In the genomic region with DNA sequence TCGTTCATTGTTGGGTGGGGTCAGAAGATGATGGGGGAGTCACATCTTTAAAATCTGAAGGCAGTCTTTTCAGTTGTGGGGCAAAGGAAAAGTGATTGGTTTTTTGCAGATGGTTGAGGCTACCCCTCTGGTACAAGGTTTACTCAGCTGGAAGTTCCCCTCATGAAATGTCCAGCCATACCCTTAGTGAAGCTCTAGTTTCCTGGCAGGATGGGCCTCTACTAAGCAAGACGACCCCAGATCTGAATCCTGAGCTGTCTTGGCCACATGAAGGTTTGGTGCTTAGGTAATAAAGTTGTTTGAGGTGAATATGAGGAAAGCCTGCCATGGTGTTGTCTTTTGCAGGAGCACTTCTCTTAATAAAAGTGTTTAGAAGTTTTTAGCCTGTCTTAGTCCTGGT, we compare ENCODE assay signal across 34 cellular contexts. TPM values are rescaled to one million over a fixed set of nuclear protein-coding genes. Genes with fewer than 3 reads are reported as not detected.
"Had no signal": no experiment of that assay in that cellular context is flagged by ENCODE, and none has a peak within 500 bp of the region (broad histone marks: within the 10 kb centered on the region; RNA-seq: fewer than 3 reads in every experiment).

No MANE protein-coding gene starts in this region.

- H3K4me3 Mint-ChIP-seq: activated naive CD4-positive, alpha-beta T cell treated with anti-CD3 and anti-CD28 coated beads for 36 hours; activated naive CD8-positive, alpha-beta T cell treated with anti-CD3 and anti-CD28 coated beads, Interleukin-2, amount 50 U/mL, for 24 hours; activated T-cell treated with anti-CD3 and anti-CD28 coated beads, Interleukin-2, amount 50 U/mL, for 24 hours; effector memory CD8-positive, alpha-beta T cell; T-helper 17 cell had no signal

- ATAC-seq: activated CD4-positive, CD25-positive, alpha-beta regulatory T cell treated with anti-CD3 and anti-CD28 coated beads, Interleukin-2, amount 50 U/mL, for 24 hours; activated naive CD4-positive, alpha-beta T cell treated with anti-CD3 and anti-CD28 coated beads, Interleukin-2, amount 50 U/mL, for 72 hours; activated naive CD8-positive, alpha-beta T cell treated with anti-CD3 and anti-CD28 coated beads, Interleukin-2, amount 50 U/mL, for 24 hours; activated T-helper 17 cell treated with anti-CD3 and anti-CD28 coated beads, Interleukin-2, amount 50 U/mL, for 72 hours; body of pancreas; effector memory CD8-positive, alpha-beta T cell; foreskin keratinocyte; gastrocnemius medialis; heart left ventricle; T-helper 17 cell had no signal

- H3K27ac ChIP-seq: adrenal gland, body of pancreas, esophagus muscularis mucosa, foreskin keratinocyte, gastrocnemius medialis, heart left ventricle, WERI-Rb-1 had no signal

- H3K36me3 Mint-ChIP-seq: activated naive CD4-positive, alpha-beta T cell treated with anti-CD3 and anti-CD28 coated beads, Interleukin-2, amount 50 U/mL, for 72 hours had no signal

- H3K4me3 ChIP-seq: adrenal gland, body of pancreas, esophagus muscularis mucosa, gastrocnemius medialis, heart left ventricle had no signal

- H3K27me3 ChIP-seq: adrenal gland, body of pancreas, esophagus muscularis mucosa, foreskin keratinocyte, gastrocnemius medialis, heart left ventricle had no signal

- H3K36me3 ChIP-seq: adrenal gland, esophagus muscularis mucosa, gastrocnemius medialis, heart left ventricle, WERI-Rb-1 had no signal

- H3K9me3 Mint-ChIP-seq: activated B cell treated with CpG ODN at 0.5 μM for 24 hours; activated naive CD4-positive, alpha-beta T cell treated with anti-CD3 and anti-CD28 coated beads for 36 hours; activated naive CD8-positive, alpha-beta T cell treated with anti-CD3 and anti-CD28 coated beads, Interleukin-2, amount 50 U/mL, for 24 hours; activated T-cell treated with anti-CD3 and anti-CD28 coated beads, Interleukin-2, amount 50 U/mL, for 24 hours; activated T-cell treated with anti-CD3 and anti-CD28 coated beads, Interleukin-2, amount 50 U/mL, for 72 hours; activated T-helper 17 cell treated with anti-CD3 and anti-CD28 coated beads, Interleukin-2, amount 50 U/mL, for 72 hours; effector memory CD8-positive, alpha-beta T cell had no signal

- DNase-seq: activated B cell treated with CpG ODN at 0.5 μM for 24 hours; activated CD4-positive, alpha-beta T cell treated with anti-CD3 and anti-CD28 coated beads for 48 hours; activated CD4-positive, alpha-beta T cell treated with anti-CD3 and anti-CD28 coated beads, Interleukin-2, amount 50 U/mL, for 1 hour; activated CD4-positive, alpha-beta T cell treated with anti-CD3 and anti-CD28 coated beads, Interleukin-2, amount 50 U/mL, for 48 hours; activated CD8-positive, alpha-beta memory T cell treated with anti-CD3 and anti-CD28 coated beads, Interleukin-2, amount 50 U/mL, for 48 hours; activated effector memory CD4-positive, alpha-beta T cell treated with Interleukin-2 at 50 U/mL for 16 hours; activated gamma-delta T cell treated with Interleukin-2 at 50 U/mL for 16 hours; activated naive CD4-positive, alpha-beta T cell treated with anti-CD3 and anti-CD28 coated beads for 36 hours; activated naive CD8-positive, alpha-beta T cell treated with anti-CD3 and anti-CD28 coated beads, Interleukin-2, amount 50 U/mL, for 24 hours; activated T-cell treated with anti-CD3 and anti-CD28 coated beads for 4 hours; activated T-cell treated with anti-CD3 and anti-CD28 coated beads, Interleukin-2, amount 50 U/mL, for 24 hours; activated T-cell treated with anti-CD3 and anti-CD28 coated beads, Interleukin-2, amount 50 U/mL, for 72 hours; adrenal gland; amygdala; aorta; body of pancreas; caudate nucleus; cortex of kidney; dermis blood vessel endothelial cell; effector CD4-positive, alpha-beta T cell; effector memory CD8-positive, alpha-beta T cell; erythroblast; foreskin keratinocyte; gastrocnemius medialis; glutamatergic neuron; heart left ventricle; T-helper 17 cell; T1000; WERI-Rb-1 had no signal

- H3K27ac Mint-ChIP-seq: activated naive CD4-positive, alpha-beta T cell treated with anti-CD3 and anti-CD28 coated beads for 36 hours; activated naive CD8-positive, alpha-beta T cell treated with anti-CD3 and anti-CD28 coated beads, Interleukin-2, amount 50 U/mL, for 24 hours; activated T-cell treated with anti-CD3 and anti-CD28 coated beads, Interleukin-2, amount 50 U/mL, for 24 hours; activated T-cell treated with anti-CD3 and anti-CD28 coated beads, Interleukin-2, amount 50 U/mL, for 72 hours; effector memory CD8-positive, alpha-beta T cell had no signal

- H3K4me1 ChIP-seq: adrenal gland, body of pancreas, esophagus muscularis mucosa, foreskin keratinocyte, gastrocnemius medialis, heart left ventricle had no signal

- H3K27me3 Mint-ChIP-seq: activated B cell treated with CpG ODN at 0.5 μM for 24 hours; activated naive CD8-positive, alpha-beta T cell treated with anti-CD3 and anti-CD28 coated beads, Interleukin-2, amount 50 U/mL, for 24 hours; activated T-cell treated with anti-CD3 and anti-CD28 coated beads, Interleukin-2, amount 50 U/mL, for 24 hours; activated T-helper 17 cell treated with anti-CD3 and anti-CD28 coated beads, Interleukin-2, amount 50 U/mL, for 72 hours; effector memory CD8-positive, alpha-beta T cell; T-helper 17 cell had no signal

- H3K9me3 ChIP-seq: adrenal gland, body of pancreas, esophagus muscularis mucosa, gastrocnemius medialis, heart left ventricle had no signal

RNA-seq across cellular contexts. Expression of gene RPS4Y2, which starts 9.2 kb away (rescaled TPM):
- total RNA-seq: activated B cell treated with CpG ODN at 0.5 μM for 24 hours; activated naive CD4-positive, alpha-beta T cell treated with anti-CD3 and anti-CD28 coated beads for 36 hours; activated naive CD4-positive, alpha-beta T cell treated with anti-CD3 and anti-CD28 coated beads, Interleukin-2, amount 50 U/mL, for 72 hours; activated T-cell treated with anti-CD3 and anti-CD28 coated beads, Interleukin-2, amount 50 U/mL, for 72 hours; adrenal gland; aorta; body of pancreas; chondrocyte; dermis blood vessel endothelial cell; esophagus muscularis mucosa; foreskin keratinocyte; gastrocnemius medialis; heart left ventricle; T-helper 17 cell had no signal
